ENCODE assay signal across 8 cellular contexts in the genomic region with DNA sequence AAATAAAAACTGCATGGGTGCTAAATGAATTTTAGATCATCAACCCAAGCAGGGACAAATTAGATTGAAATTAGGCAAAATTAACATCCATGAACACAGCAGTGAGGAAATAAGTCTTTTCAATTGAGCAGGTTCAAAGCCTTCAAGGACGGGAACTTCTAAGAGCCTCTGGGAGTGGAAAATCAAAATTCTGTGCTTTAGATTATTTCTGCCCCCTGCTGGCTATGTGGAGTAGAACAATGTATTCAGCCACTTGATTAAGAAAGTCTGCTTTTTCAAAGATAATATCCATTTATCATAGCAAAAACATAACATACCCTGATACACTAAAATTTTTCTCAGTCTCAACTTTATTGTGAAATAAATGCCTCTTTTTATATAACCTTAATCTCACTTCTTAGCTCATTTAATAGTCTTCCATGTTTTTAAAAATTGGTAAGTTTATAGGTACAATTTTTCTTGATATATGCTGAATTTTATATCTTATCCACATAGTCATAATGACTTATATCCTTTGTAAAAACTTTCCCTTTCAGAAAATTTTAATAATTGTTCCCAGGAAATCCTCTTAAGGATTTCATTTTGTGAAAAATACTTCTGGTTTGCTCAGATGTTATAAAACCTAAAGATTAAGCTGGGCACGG. TPM values are rescaled to one million over a fixed set of nuclear protein-coding genes. Genes with fewer than 3 reads are reported as not detected.
DNase-seq lines count a peak whose midpoint lies in the region; ATAC-seq and TF ChIP-seq lines count a peak whose summit lies in the region.

No MANE protein-coding gene starts in this region.

- H3K4me1 ChIP-seq in OCI-LY3 (ENCODE audit: low read length) (0 out of 2 replicates have a peak, but pooled peaks cover 3% of the 10 kb centered on the region), psoas muscle (no peaks in the 10 kb centered on the region)

- no peaks in the 10 kb centered on the region for H4K20me1 ChIP-seq in OCI-LY3 (ENCODE audit: insufficient read depth, low read length)

- H3K27ac ChIP-seq in OCI-LY3 (ENCODE audit: low read length), result no peak overlapping the region
- no peak overlapping the region for H3K27ac ChIP-seq in psoas muscle

- intact Hi-C loops in psoas muscle (cut with DNase I), result loop anchor here (2.0 to 10.0 kb wide), 3 partner anchors 215 to 315 kb away; no protein-coding TSS in a partner anchor

- no peak overlapping the region; the same call in 1 of the 2 replicates for H3K4me2 ChIP-seq in OCI-LY3 (ENCODE audit: low read length)

- TF ChIP-seq CTCF in OCI-LY3 (IDR thresholded peaks at IDR 0.05; ENCODE audit: low read depth, low read length) (peak; percentile 82), psoas muscle (IDR thresholded peaks at IDR 0.05) (peak; percentile 82)

- H3K79me2 ChIP-seq in OCI-LY3 (ENCODE audit: low read length), result no peaks in the 10 kb centered on the region

- WGBS in psoas muscle, 3 donors, result 40 to 46% (median 44%) methylated on average over 2 of the region's 2 CpGs

- ATAC-seq in psoas muscle, result peak in 2 of 4 donors; percentile 62 to 70
- no peak for ATAC-seq in HG02852 (IDR thresholded peaks at IDR 0.05; ENCODE audit: unreplicated experiment)

- H3K4me3 ChIP-seq in OCI-LY3 (ENCODE audit: low read length) (no peak overlapping the region), psoas muscle (no peak overlapping the region)

- no peak overlapping the region for H3K9ac ChIP-seq in OCI-LY3 (ENCODE audit: low read length)

- DNase-seq in DMS53 treated with DMSO at 0.1 percent for 48 hours (lab: John Stamatoyannopoulos, UW; ENCODE audit: unreplicated experiment) (peak; percentile 65), KG1 (lab: John Stamatoyannopoulos, UW) (peak; percentile 54), glomerular visceral epithelial cell (ENCODE audit: extremely low spot score) (peak; percentile 59), psoas muscle (no peak), GOT3 (lab: John Stamatoyannopoulos, UW) (no peak)
- DNase-seq in activated naive CD4-positive, alpha-beta T cell treated with Interleukin-2 at 50 U/mL for 16 hours, result peak; percentile 21

- H2AFZ ChIP-seq in OCI-LY3 (ENCODE audit: low read depth, low read length), result no peak overlapping the region

- H3K27me3 ChIP-seq in OCI-LY3 (ENCODE audit: low read depth, low read length) (no peaks in the 10 kb centered on the region), psoas muscle (ENCODE audit: insufficient read depth in 3 of 3, low read length in 2 of 3) (no peaks in the 10 kb centered on the region)

- H3K36me3 ChIP-seq in OCI-LY3 (replicated peaks; ENCODE audit: low read depth, low read length), result no peaks in the 10 kb centered on the region
- peaks cover 0 to 5% of the 10 kb centered on the region in 2 donors for H3K36me3 ChIP-seq in psoas muscle (ENCODE audit: insufficient read depth in 1 of 2, low read depth in 1 of 2)

- H3K9me3 ChIP-seq in OCI-LY3 (ENCODE audit: insufficient read depth, low read length) (no peaks in the 10 kb centered on the region), psoas muscle (no peaks in the 10 kb centered on the region)

RNA-seq across cellular contexts. Expression of a gene that starts 28.1 kb away (rescaled TPM):
- 10 to 100 TPM; 29.9 to 37.3 (median 33.3) TPM for total RNA-seq in psoas muscle
- polyA plus RNA-seq in psoas muscle, result 10 to 100 TPM; 30.9 to 53.6 (median 52.1) TPM

Comparison
In these comparisons a context has a peak if more than half of its experiments do, and no peak if none do; other contexts are left out.
1. DNase-seq: peak in DMS53 treated with DMSO at 0.1 percent for 48 hours (single experiment), KG1 (single experiment), activated naive CD4-positive, alpha-beta T cell treated with Interleukin-2 at 50 U/mL for 16 hours (single experiment) and glomerular visceral epithelial cell (single experiment); none in psoas muscle (0 of 2) and GOT3 (single experiment).